In the genomic region with DNA sequence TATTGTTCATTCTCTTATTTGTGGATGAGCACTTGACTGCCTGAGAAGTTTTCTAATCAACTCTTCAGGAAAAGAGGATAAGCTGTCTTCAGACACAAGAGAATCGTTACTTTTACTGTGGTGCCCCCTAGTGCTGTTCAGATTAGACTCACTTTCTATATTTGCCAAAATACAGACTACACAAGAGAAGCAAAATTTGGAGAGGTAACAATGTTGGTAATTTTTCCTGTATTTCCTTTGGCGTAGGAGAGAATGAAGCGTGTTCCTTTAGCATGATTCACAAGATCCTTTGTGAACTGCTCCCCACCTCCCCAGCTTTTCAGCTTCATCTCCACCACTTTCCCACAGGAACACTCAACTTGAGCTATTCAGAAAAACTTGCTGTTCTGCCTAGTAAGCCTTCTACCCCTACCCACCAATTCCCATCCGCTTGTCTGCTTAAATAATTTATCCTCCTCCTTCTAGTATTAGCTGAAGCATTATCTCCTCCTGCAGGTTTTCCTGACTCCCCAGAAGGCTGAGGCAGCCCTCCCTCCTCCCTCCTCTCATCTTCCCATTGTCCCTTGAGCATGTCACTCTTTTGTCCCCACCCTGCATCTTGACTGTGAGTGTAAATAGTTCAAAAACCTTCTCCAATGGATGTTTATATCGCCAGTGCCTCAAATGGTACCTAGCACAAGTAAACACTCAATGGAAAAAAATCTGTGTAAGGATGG, we compare ENCODE assay signal across 8 cellular contexts. TPM values are rescaled to one million over a fixed set of nuclear protein-coding genes. Genes with fewer than 3 reads are reported as not detected.
DNase-seq lines count a peak whose midpoint lies in the region; ATAC-seq, FAIRE-seq and TF ChIP-seq lines count a peak whose summit lies in the region.

No MANE protein-coding gene starts in this region.

- no peak for FAIRE-seq in A549 (lab: Jason Lieb, UNC)

- CTCF ChIA-PET in A549 (lab: Yijun Ruan, JAX) = interaction anchor here (0.6 to 19.0 kb wide), 64 partner anchors 9 to 594 kb away, joined by 3 to 212 read pairs (median 4); no protein-coding TSS in a partner anchor
- CTCF ChIA-PET in MCF 10A (lab: Yijun Ruan, JAX) = interaction anchor here (0.5 to 26.8 kb wide), 72 partner anchors 10 to 1820 kb away, joined by 3 to 591 read pairs (median 4); no protein-coding TSS in a partner anchor

- 16% methylated on average over 5 of the region's 5 CpGs for WGBS in A549 (ENCODE audit: missing lambda C conversion rate)

- TF ChIP-seq EP300 in A549 (IDR thresholded peaks at IDR 0.05) = no peak

- no peak overlapping the region for H3K27ac Mint-ChIP-seq in MCF 10A (ENCODE audit: low read depth, unreplicated experiment)
- H3K27ac Mint-ChIP-seq in type B pancreatic cell = no peak overlapping the region

- peak overlapping the region; percentile 40 to 50; a peak in 2 of 6 replicates for H3K27ac ChIP-seq in A549

- intact Hi-C loops in MCF 10A (cut with micrococcal nuclease) (loop anchor here (1.0 to 10.0 kb wide), 6 partner anchors 79 to 593 kb away; no protein-coding TSS in a partner anchor), left colon (cut with DNase I, micrococcal nuclease) (loop anchor here in 1 of 2 donors (2.0 to 5.0 kb wide), 2 partner anchors 378 to 460 kb away; no protein-coding TSS in a partner anchor)

- ATAC-seq in A549 (peak; percentile 90), left colon (peak; percentile 71), HG03159 (IDR thresholded peaks at IDR 0.05; ENCODE audit: unreplicated experiment) (no peak), HG02763 (IDR thresholded peaks at IDR 0.05; ENCODE audit: unreplicated experiment) (no peak)

- no peak overlapping the region for H3K4me3 ChIP-seq in A549

- TF ChIP-seq CTCF in A549 (IDR thresholded peaks at IDR 0.05) (peak; percentile 83), MCF 10A (IDR thresholded peaks at IDR 0.05; ENCODE audit: unreplicated experiment) (peak; percentile 92), type B pancreatic cell (conservative IDR thresholded peaks at IDR 0.05) (peak; percentile 74)

- no peak for TF ChIP-seq POLR2A in A549 (IDR thresholded peaks at IDR 0.05; ENCODE audit: low read length)

- TF ChIP-seq RAD21 in A549 (conservative IDR thresholded peaks at IDR 0.05 in 1 of 2, IDR thresholded peaks at IDR 0.05 in 1 of 2) = peak; percentile 96

- no peaks in the 10 kb centered on the region for H3K36me3 Mint-ChIP-seq in MCF 10A (ENCODE audit: insufficient read depth, unreplicated experiment)
- no peaks in the 10 kb centered on the region for H3K36me3 Mint-ChIP-seq in type B pancreatic cell

- H3K27me3 Mint-ChIP-seq in MCF 10A (ENCODE audit: insufficient read depth, unreplicated experiment) = no peaks in the 10 kb centered on the region
- peaks cover 3% of the 10 kb centered on the region for H3K27me3 Mint-ChIP-seq in type B pancreatic cell

- H3K4me1 Mint-ChIP-seq in MCF 10A (ENCODE audit: insufficient read depth, unreplicated experiment) (peaks cover 25% of the 10 kb centered on the region), type B pancreatic cell (ENCODE audit: unreplicated experiment) (peaks cover 12% of the 10 kb centered on the region)

- no TSS peak for BruUV-seq in MCF 10A (replicated peaks; lab: Mats Ljungman, UMichigan)

- H3K9me3 Mint-ChIP-seq in MCF 10A (ENCODE audit: unreplicated experiment) (no peaks in the 10 kb centered on the region), type B pancreatic cell (no peaks in the 10 kb centered on the region)

- H3K4me2 ChIP-seq in A549 = no peak overlapping the region

- POLR2A ChIA-PET in A549 (lab: Yijun Ruan, JAX) = interaction anchor here (1.3 kb wide), 1 partner anchor 377 kb away, joined by 7 read pairs; no protein-coding TSS in a partner anchor
- POLR2A ChIA-PET in MCF 10A (lab: Yijun Ruan, JAX) = interaction anchor here (0.7 to 5.1 kb wide), 8 partner anchors 9 to 458 kb away, joined by 3 to 66 read pairs (median 4); no protein-coding TSS in a partner anchor

- no peak overlapping the region for H3K4me3 Mint-ChIP-seq in MCF 10A (ENCODE audit: unreplicated experiment)
- H3K4me3 Mint-ChIP-seq in type B pancreatic cell = no peak overlapping the region

- peaks cover 2% of the 10 kb centered on the region; the same call in 1 of the 3 replicates for H3K4me1 ChIP-seq in A549

- H3K9me3 ChIP-seq in A549 = no peaks in the 10 kb centered on the region

- DNase-seq in A549 (ENCODE audit: low read depth in 1 of 2, low spot score in 1 of 2) (peak; percentile 15 to 70), GM04504 (ENCODE audit: low read depth) (peak; percentile 67), NCI-H526 (lab: John Stamatoyannopoulos, UW) (peak; percentile 75 to 90), MCF 10A (ENCODE audit: unreplicated experiment) (peak; percentile 83), left colon (no peak), type B pancreatic cell (ENCODE audit: extremely low spot score, unreplicated experiment) (no peak)

TF ChIP-seq in A549, 52 proteins besides CTCF, POLR2A, EP300 and RAD21:
- TF ChIP-seq CBX8 (IDR thresholded peaks at IDR 0.05) (no peak), SMC3 (IDR thresholded peaks at IDR 0.05) (peak; percentile 97), MAZ (IDR thresholded peaks at IDR 0.05; ENCODE audit: borderline replicate concordance, low read depth, low read length) (no peak), RCOR1 (IDR thresholded peaks at IDR 0.05; ENCODE audit: low read depth, low read length) (no peak), EHMT2 (IDR thresholded peaks at IDR 0.05; ENCODE audit: low read depth) (no peak)

RNA-seq across cellular contexts. Expression of a gene that starts 4.5 kb away (rescaled TPM):
- polyA plus RNA-seq in A549 (2011; rRNA removed) (0.27 and 0.30 TPM in 2 replicates), A549 (2017; fragmentation: RNase III; extraction: RNeasy Plus Mini Kit Qiagen cat#74134 plus additional on column Dnase treatment) (0.05 to 0.08 TPM (median 0.06 TPM) in 3 replicates)
- polyA plus RNA-seq in A549 (2012; cell fraction: cytosol; rRNA removed) = 0.01 and 0.03 TPM in 2 replicates
- not detected in 2 replicates for polyA plus RNA-seq in A549 (2012; cell fraction: nucleus; rRNA removed)
- polyA minus RNA-seq in A549 (2011; rRNA and poly(A)+ RNA removed) = 0.15 and 0.17 TPM in 2 replicates
- total RNA-seq in MCF 10A (2022) (0.23 and 0.74 TPM in 2 replicates), left colon (1 to 10 TPM; 1.2 to 1.5 TPM), type B pancreatic cell (ENCODE audit: low replicate concordance) (0.58 and 0.93 TPM in 2 replicates)

Comparison
In these comparisons a context has a peak if more than half of its experiments do, and no peak if none do; other contexts are left out.
1. ATAC-seq: peak in A549 (2 of 2) and left colon (single experiment); none in HG03159 (single experiment) and HG02763 (single experiment).
2. DNase-seq: peak in A549 (2 of 2), GM04504 (single experiment), NCI-H526 (2 of 2) and MCF 10A (single experiment); none in left colon (0 of 2) and type B pancreatic cell (single experiment).
3. Peak in every context shown above with its lines, with median percentiles within 50 percentile points of each other: CTCF ChIP-seq.